Comparison of ENCODE assay signal across 21 cellular contexts in genomic region chr3:16807441-16807840, GRCh38.
DNase-seq lines count a peak whose midpoint lies in the region; ATAC-seq and TF ChIP-seq lines count a peak whose summit lies in the region.
"Had no signal": no experiment of that assay in that cellular context is flagged by ENCODE, and none has a peak within 500 bp of the region (broad histone marks: within the 10 kb centered on the region; RNA-seq: fewer than 3 reads in every experiment).

No MANE protein-coding gene starts in this region.

- H3K4me3 ChIP-seq in AG09309 (ENCODE audit: control insufficient read depth, low read depth, low read length) (no peak overlapping the region), mesenchymal stem cell (ENCODE audit: insufficient read depth in 1 of 2, low read depth in 1 of 2, low read length in 2 of 2) (no peak overlapping the region)

- no peak overlapping the region for H4K91ac ChIP-seq in mesenchymal stem cell (ENCODE audit: low read length)

- no peak for ATAC-seq in HG03175 (IDR thresholded peaks at IDR 0.05; ENCODE audit: unreplicated experiment)
- ATAC-seq: esophagus mucosa, natural killer cell had no signal

- H3K14ac ChIP-seq in mesenchymal stem cell (ENCODE audit: low read length in 2 of 2): no peak overlapping the region

- H2BK12ac ChIP-seq in mesenchymal stem cell (ENCODE audit: low read length in 2 of 2): no peak overlapping the region

- H3K27ac Mint-ChIP-seq in activated naive CD4-positive, alpha-beta T cell treated with anti-CD3 and anti-CD28 coated beads for 36 hours: no peak overlapping the region
- H3K27ac Mint-ChIP-seq: natural killer cell had no signal

- peak overlapping the region; percentile 63 for H3K9ac ChIP-seq in mesenchymal stem cell (ENCODE audit: low read length)
- H3K9ac ChIP-seq: parathyroid adenoma had no signal

- no peaks in the 10 kb centered on the region for H3K4me1 ChIP-seq in mesenchymal stem cell (ENCODE audit: control insufficient read depth, insufficient read depth, low read depth, low read length)
- H3K4me1 ChIP-seq: parathyroid adenoma had no signal

- H3K4me1 Mint-ChIP-seq in activated naive CD4-positive, alpha-beta T cell treated with anti-CD3 and anti-CD28 coated beads for 36 hours (ENCODE audit: low read depth): peaks cover 24% of the 10 kb centered on the region

- no peak overlapping the region for H4K8ac ChIP-seq in mesenchymal stem cell (ENCODE audit: low read length)

- H3K4ac ChIP-seq in mesenchymal stem cell (ENCODE audit: low read depth in 1 of 2, low read length in 2 of 2): no peak overlapping the region

- H2AK5ac ChIP-seq in mesenchymal stem cell (ENCODE audit: low read length, severe bottlenecking): no peak overlapping the region

- no peaks in the 10 kb centered on the region for H3K36me3 Mint-ChIP-seq in activated naive CD4-positive, alpha-beta T cell treated with anti-CD3 and anti-CD28 coated beads for 36 hours (ENCODE audit: low read depth)
- H3K36me3 Mint-ChIP-seq: natural killer cell had no signal

- H3K4me3 Mint-ChIP-seq in activated naive CD4-positive, alpha-beta T cell treated with anti-CD3 and anti-CD28 coated beads for 36 hours: no peak overlapping the region
- H3K4me3 Mint-ChIP-seq: central memory CD8-positive, alpha-beta T cell; natural killer cell had no signal

- H3K9me3 ChIP-seq in mesenchymal stem cell (ENCODE audit: control insufficient read depth, low read length): no peaks in the 10 kb centered on the region

- peaks cover 0 to 6% of the 10 kb centered on the region in 2 experiments for H3K27me3 ChIP-seq in mesenchymal stem cell (ENCODE audit: control insufficient read depth in 1 of 2, insufficient read depth in 1 of 2, low read length in 2 of 2)

- H2BK15ac ChIP-seq in mesenchymal stem cell (ENCODE audit: low read depth, poor library complexity, severe bottlenecking): no peak overlapping the region

- no peak for TF ChIP-seq CTCF in AG09309 (IDR thresholded peaks at IDR 0.05; ENCODE audit: control insufficient read depth, insufficient read depth, low read depth, low read length, missing control alignments)

- no peak overlapping the region for H3K23ac ChIP-seq in mesenchymal stem cell (ENCODE audit: low read length in 2 of 2)

- no peaks in the 10 kb centered on the region for H3K27me3 Mint-ChIP-seq in activated naive CD4-positive, alpha-beta T cell treated with anti-CD3 and anti-CD28 coated beads for 36 hours (ENCODE audit: low read depth)
- H3K27me3 Mint-ChIP-seq: central memory CD8-positive, alpha-beta T cell had no signal

- no peak overlapping the region for H3K18ac ChIP-seq in mesenchymal stem cell (ENCODE audit: low read depth in 1 of 2, low read length in 2 of 2)

- WGBS in mesenchymal stem cell: 85% methylated on average over 5 of the region's 5 CpGs

- CTCF ChIA-PET in activated naive CD4-positive, alpha-beta T cell treated with anti-CD3 and anti-CD28 coated beads for 36 hours (lab: Charles Lee): interaction anchor here (0.7 to 0.8 kb wide), 3 partner anchors 21 to 415 kb away, joined by 3 to 4 read pairs (median 3); no protein-coding TSS in a partner anchor

- no peaks in the 10 kb centered on the region for H3K9me3 Mint-ChIP-seq in activated naive CD4-positive, alpha-beta T cell treated with anti-CD3 and anti-CD28 coated beads for 36 hours
- H3K9me3 Mint-ChIP-seq: central memory CD8-positive, alpha-beta T cell; natural killer cell had no signal

- no peaks in the 10 kb centered on the region for H3K79me1 ChIP-seq in mesenchymal stem cell (replicated peaks; ENCODE audit: low read length, poor library complexity, severe bottlenecking)

- no peaks in the 10 kb centered on the region for H3K36me3 ChIP-seq in mesenchymal stem cell (ENCODE audit: control insufficient read depth in 1 of 2, insufficient read depth in 2 of 2, low read depth in 1 of 2, low read length in 2 of 2)

- no peak overlapping the region for H2BK120ac ChIP-seq in mesenchymal stem cell (ENCODE audit: low read depth, low read length)

- H3K4me2 ChIP-seq in mesenchymal stem cell (ENCODE audit: low read length, poor library complexity, severe bottlenecking): no peak overlapping the region

- intact Hi-C loops in activated naive CD4-positive, alpha-beta T cell treated with anti-CD3 and anti-CD28 coated beads for 36 hours (cut with micrococcal nuclease): no loop called here

- no peak overlapping the region for H2AFZ ChIP-seq in mesenchymal stem cell (ENCODE audit: low read depth, low read length)
- H2AFZ ChIP-seq: parathyroid adenoma had no signal

- no peak overlapping the region for H3K27ac ChIP-seq in mesenchymal stem cell (ENCODE audit: low read length, poor library complexity, severe bottlenecking)
- H3K27ac ChIP-seq: parathyroid adenoma had no signal

- H2BK5ac ChIP-seq in mesenchymal stem cell (ENCODE audit: low read depth, low read length, poor library complexity, severe bottlenecking): no peak overlapping the region

- peak; percentile 85 for DNase-seq in AG09309 (ENCODE audit: low read depth)
- peak; percentile 33 for DNase-seq in GM04503 (ENCODE audit: low read depth)
- peak; percentile 4 for DNase-seq in dermis blood vessel endothelial cell
- DNase-seq in mesenchymal stem cell: no peak
- no peak for DNase-seq in NCI-H2196 treated with DMSO at 0.1 percent for 48 hours (lab: John Stamatoyannopoulos, UW; ENCODE audit: unreplicated experiment)
- DNase-seq in hippocampal formation (lab: John Stamatoyannopoulos, UW): no peak
- DNase-seq in activated naive CD4-positive, alpha-beta T cell treated with anti-CD3 and anti-CD28 coated beads for 36 hours: no peak
- DNase-seq: activated CD4-positive, alpha-beta T cell treated with anti-CD3 and anti-CD28 coated beads, Interleukin-2, amount 50 U/mL, for 1 hour; activated CD8-positive, alpha-beta memory T cell treated with anti-CD3 and anti-CD28 coated beads, Interleukin-2, amount 50 U/mL, for 4 hours; activated gamma-delta T cell treated with Interleukin-2 at 50 U/mL for 16 hours; amniotic stem cell; kidney; natural killer cell; NCI-H1105 treated with DMSO at 0.1 percent for 48 hours; NCI-H526; SHP77 treated with DMSO at 0.1 percent for 48 hours; stimulated activated CD4-positive, alpha-beta T cell treated with anti-CD3 and anti-CD28 coated beads, Interleukin-4, amount 100 ng/mL, for 24 hours had no signal

Comparison
In these comparisons a context has a peak if more than half of its experiments do, and no peak if none do; other contexts are left out.
1. DNase-seq: peak in AG09309 (single experiment), GM04503 (single experiment) and dermis blood vessel endothelial cell (single experiment); none in mesenchymal stem cell (single experiment), NCI-H2196 treated with DMSO at 0.1 percent for 48 hours (single experiment), hippocampal formation (0 of 2) and activated naive CD4-positive, alpha-beta T cell treated with anti-CD3 and anti-CD28 coated beads for 36 hours (single experiment).